Comparison of ENCODE assay signal across 14 cellular contexts in genomic region chr4:184267206-184267608, GRCh38. TPM values are rescaled to one million over a fixed set of nuclear protein-coding genes. Genes with fewer than 3 reads are reported as not detected.
DNase-seq lines count a peak whose midpoint lies in the region; ATAC-seq and TF ChIP-seq lines count a peak whose summit lies in the region.
"Had no signal": no experiment of that assay in that cellular context is flagged by ENCODE, and none has a peak within 500 bp of the region (broad histone marks: within the 10 kb centered on the region; RNA-seq: fewer than 3 reads in every experiment).

No MANE protein-coding gene starts in this region.

- H3K9me3 Mint-ChIP-seq in stimulated activated naive CD8-positive, alpha-beta T cell treated with anti-CD3 and anti-CD28 coated beads, Interleukin-15, Interleukin-2, amounts not matched to agents 100 ng/mL and 50 ng/mL, for 24 hours = no peaks in the 10 kb centered on the region

- H3K27me3 Mint-ChIP-seq in stimulated activated naive CD8-positive, alpha-beta T cell treated with anti-CD3 and anti-CD28 coated beads, Interleukin-15, Interleukin-2, amounts not matched to agents 100 ng/mL and 50 ng/mL, for 24 hours = no peaks in the 10 kb centered on the region

- WGBS in esophagus squamous epithelium, 2 donors = 80 to 83% methylated on average over 1 of the region's 1 CpG
- 79% methylated on average over 1 of the region's 1 CpG for WGBS in right cardiac atrium

- H3K27me3 ChIP-seq in RWPE2 (ENCODE audit: insufficient read depth, poor library complexity, severe bottlenecking) (no peaks in the 10 kb centered on the region), esophagus squamous epithelium (no peaks in the 10 kb centered on the region), right cardiac atrium (ENCODE audit: control insufficient read depth, insufficient read depth) (no peaks in the 10 kb centered on the region)
- H3K27me3 ChIP-seq: brain microvascular endothelial cell, testis had no signal

- H3K36me3 ChIP-seq in RWPE2 (ENCODE audit: low read depth) (no peaks in the 10 kb centered on the region), esophagus squamous epithelium (no peaks in the 10 kb centered on the region)
- H3K36me3 ChIP-seq: brain microvascular endothelial cell had no signal

- H3K9me3 ChIP-seq in RWPE2 (ENCODE audit: severe bottlenecking) (no peaks in the 10 kb centered on the region), esophagus squamous epithelium (no peaks in the 10 kb centered on the region), right cardiac atrium (ENCODE audit: control insufficient read depth, low read length) (no peaks in the 10 kb centered on the region)
- H3K9me3 ChIP-seq: testis had no signal

- no peak for ATAC-seq in stimulated activated naive CD8-positive, alpha-beta T cell treated with anti-CD3 and anti-CD28 coated beads, Interleukin-15, Interleukin-2, amounts not matched to agents 100 U/mL and 50 U/mL, for 24 hours
- ATAC-seq in RWPE2 (ENCODE audit: low read depth) (no peak), HG03280 (IDR thresholded peaks at IDR 0.05; ENCODE audit: unreplicated experiment) (no peak), GM19035 (IDR thresholded peaks at IDR 0.05; ENCODE audit: unreplicated experiment) (no peak), right cardiac atrium (no peak)

- intact Hi-C loops in esophagus squamous epithelium (cut with DNase I) = loop anchor here (10.0 kb wide), 2 partner anchors 378 to 828 kb away; partner anchors contain the start of genes CASP3 and PRIMPOL
- intact Hi-C loops in right cardiac atrium (cut with DNase I) = loop anchor here in 2 of 4 donors (5.0 to 10.0 kb wide), 2 partner anchors 208 to 270 kb away; partner anchors contain the start of gene IRF2 (in 1 of the 2)

- no peak for DNase-seq in stimulated activated naive CD8-positive, alpha-beta T cell treated with anti-CD3 and anti-CD28 coated beads, Interleukin-15, Interleukin-2, amounts not matched to agents 100 U/mL and 50 U/mL, for 24 hours
- DNase-seq in RWPE2 (ENCODE audit: low spot score) (no peak), esophagus squamous epithelium (lab: John Stamatoyannopoulos, UW) (no peak), coronary artery (ENCODE audit: low spot score) (no peak), right cardiac atrium (no peak)
- DNase-seq: brain microvascular endothelial cell, HCEC 1CT, NCI-H226, testis had no signal

- H3K36me3 Mint-ChIP-seq in stimulated activated naive CD8-positive, alpha-beta T cell treated with anti-CD3 and anti-CD28 coated beads, Interleukin-15, Interleukin-2, amounts not matched to agents 100 ng/mL and 50 ng/mL, for 24 hours (ENCODE audit: low read depth) = no peaks in the 10 kb centered on the region

- no peak for TF ChIP-seq POLR2A in esophagus squamous epithelium (IDR thresholded peaks at IDR 0.05)

- H3K27ac ChIP-seq in RWPE2 (ENCODE audit: poor library complexity, severe bottlenecking) = peak overlapping the region; percentile 49
- H3K27ac ChIP-seq in esophagus squamous epithelium = peak overlapping the region; percentile 57 to 78 (median 73)
- H3K27ac ChIP-seq in coronary artery = no peak overlapping the region
- no peak overlapping the region for H3K27ac ChIP-seq in right cardiac atrium (ENCODE audit: low read length)
- H3K27ac ChIP-seq: testis had no signal

- H3K4me1 ChIP-seq in RWPE2 (ENCODE audit: insufficient read depth, poor library complexity, severe bottlenecking) (peaks cover 27% of the 10 kb centered on the region), esophagus squamous epithelium (peaks cover 0 to 18% (median 15%) of the 10 kb centered on the region in 3 donors), right cardiac atrium (ENCODE audit: control insufficient read depth, insufficient read depth, low read length) (peaks cover 3% of the 10 kb centered on the region)

- H3K4me1 Mint-ChIP-seq in stimulated activated naive CD8-positive, alpha-beta T cell treated with anti-CD3 and anti-CD28 coated beads, Interleukin-15, Interleukin-2, amounts not matched to agents 100 ng/mL and 50 ng/mL, for 24 hours (ENCODE audit: low read depth) = peaks cover 74% of the 10 kb centered on the region

- H3K27ac Mint-ChIP-seq in stimulated activated naive CD8-positive, alpha-beta T cell treated with anti-CD3 and anti-CD28 coated beads, Interleukin-15, Interleukin-2, amounts not matched to agents 100 ng/mL and 50 ng/mL, for 24 hours = peak overlapping the region; percentile 98

- H3K4me3 Mint-ChIP-seq in stimulated activated naive CD8-positive, alpha-beta T cell treated with anti-CD3 and anti-CD28 coated beads, Interleukin-15, Interleukin-2, amounts not matched to agents 100 ng/mL and 50 ng/mL, for 24 hours = peak overlapping the region; percentile 86

- H3K4me3 ChIP-seq in RWPE2 (ENCODE audit: severe bottlenecking) = no peak overlapping the region
- no peak overlapping the region for H3K4me3 ChIP-seq in esophagus squamous epithelium
- no peak overlapping the region for H3K4me3 ChIP-seq in coronary artery
- no peak overlapping the region for H3K4me3 ChIP-seq in right cardiac atrium (ENCODE audit: low read length)
- H3K4me3 ChIP-seq: testis had no signal

- TF ChIP-seq CTCF in RWPE2 (IDR thresholded peaks at IDR 0.05; ENCODE audit: poor library complexity, severe bottlenecking) = no peak
- no peak for TF ChIP-seq CTCF in esophagus squamous epithelium (IDR thresholded peaks at IDR 0.05)
- TF ChIP-seq CTCF in coronary artery (IDR thresholded peaks at IDR 0.05) = no peak

RNA-seq across cellular contexts. Expression of gene ENPP6, which starts 49.5 kb away (rescaled TPM):
- total RNA-seq in esophagus squamous epithelium (under 1 TPM in 1 of 4 donors, not detected in 3; 0.57 TPM), right cardiac atrium (under 1 TPM in 2 of 4 donors, not detected in 2; 0.12 to 0.31 TPM)
- polyA plus RNA-seq in right cardiac atrium = 0.05 TPM
- total RNA-seq: fibroblast of villous mesenchyme, lung microvascular endothelial cell had no signal

Comparison
In these comparisons a context has a peak if more than half of its experiments do, and no peak if none do; other contexts are left out.
1. H3K27ac ChIP-seq: peak in RWPE2 (single experiment) and esophagus squamous epithelium (4 of 4); none in coronary artery (0 of 2) and right cardiac atrium (single experiment).